In the genomic region with DNA sequence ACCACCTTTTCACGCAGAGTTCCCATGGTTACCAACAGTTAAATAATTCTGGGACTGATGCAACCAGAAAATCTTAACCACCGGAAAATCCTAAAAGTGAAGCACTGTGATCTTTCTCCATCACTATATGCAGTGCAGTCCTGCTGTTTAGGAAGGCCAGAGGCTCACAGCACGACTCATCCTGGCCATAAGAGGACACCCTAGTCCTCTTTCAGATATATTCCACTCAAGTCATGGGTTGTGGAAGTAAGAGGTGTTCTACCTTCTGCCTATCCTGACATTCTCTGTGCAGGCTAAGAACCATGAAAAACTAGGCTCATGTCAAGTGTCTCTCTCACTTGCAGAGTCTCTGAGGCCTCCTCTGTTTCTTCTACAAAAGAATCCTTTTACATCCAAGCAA, we compare ENCODE assay signal across 13 cellular contexts.
DNase-seq lines count a peak whose midpoint lies in the region; ATAC-seq and TF ChIP-seq lines count a peak whose summit lies in the region.
"Had no signal": no experiment of that assay in that cellular context is flagged by ENCODE, and none has a peak within 500 bp of the region (broad histone marks: within the 10 kb centered on the region; RNA-seq: fewer than 3 reads in every experiment).

No MANE protein-coding gene starts in this region.

- H3K79me2 ChIP-seq in PC-3 (ENCODE audit: low read length) = no peaks in the 10 kb centered on the region

- H3K27ac Mint-ChIP-seq in chondrocyte (ENCODE audit: unreplicated experiment) = peak overlapping the region; percentile 45

- intact Hi-C loops in PC-3 (cut with micrococcal nuclease) = no loop called here
- intact Hi-C loops in spleen (cut with DNase I; ENCODE audit: low total_unique reads) = no loop called here

- no peaks in the 10 kb centered on the region for H3K9me2 ChIP-seq in PC-3 (replicated peaks; ENCODE audit: low read length)

- TF ChIP-seq POLR2A in spleen (IDR thresholded peaks at IDR 0.05) = no peak

- H3K27me3 Mint-ChIP-seq in chondrocyte (ENCODE audit: low read depth) = no peaks in the 10 kb centered on the region

- peaks cover 50% of the 10 kb centered on the region for H3K36me3 Mint-ChIP-seq in chondrocyte (ENCODE audit: low read depth)

- H3K4me1 ChIP-seq in PC-3 (ENCODE audit: insufficient read depth, low read length) = no peaks in the 10 kb centered on the region
- H3K4me1 ChIP-seq in spleen = no peaks in the 10 kb centered on the region
- H3K4me1 ChIP-seq: BLaER1, HAP-1 had no signal

- ATAC-seq in PC-3 = peak; percentile 27; the same call in 1 of the 2 replicates
- ATAC-seq in GM21619 (IDR thresholded peaks at IDR 0.05; ENCODE audit: unreplicated experiment) = no peak

- H3K4me3 Mint-ChIP-seq in chondrocyte (ENCODE audit: unreplicated experiment) = no peak overlapping the region

- H3K4me3 ChIP-seq in PC-3 (ENCODE audit: low read length) (no peak overlapping the region), spleen (no peak overlapping the region)
- H3K4me3 ChIP-seq: BLaER1, HAP-1, K562 had no signal

- H3K4me1 Mint-ChIP-seq in chondrocyte (ENCODE audit: low read depth) = peaks cover 3% of the 10 kb centered on the region

- 90 to 99% (median 97%) methylated on average over 3 of the region's 3 CpGs for WGBS in spleen, 5 donors

- H3K9me3 ChIP-seq in PC-3 (ENCODE audit: low read length) (no peaks in the 10 kb centered on the region), spleen (no peaks in the 10 kb centered on the region)
- H3K9me3 ChIP-seq: BLaER1, HAP-1 had no signal

- H4K20me1 ChIP-seq in PC-3 (ENCODE audit: low read length) = no peaks in the 10 kb centered on the region
- H4K20me1 ChIP-seq: BLaER1 had no signal

- H3K27me3 ChIP-seq in PC-3 (ENCODE audit: low read length) = no peaks in the 10 kb centered on the region
- no peaks in the 10 kb centered on the region for H3K27me3 ChIP-seq in spleen (replicated peaks in 1 of 7)
- H3K27me3 ChIP-seq: BLaER1 had no signal

- H3K4me2 ChIP-seq in PC-3 (ENCODE audit: low read length) = no peak overlapping the region
- H3K4me2 ChIP-seq: BLaER1 had no signal

- CTCF ChIA-PET in PC-3 (lab: Charles Lee) = no interaction called here

- DNase-seq in PC-3 = no peak
- no peak for DNase-seq in chondrocyte (ENCODE audit: low spot score)
- DNase-seq in iris pigment epithelial cell (ENCODE audit: low read depth) = peak; percentile 32
- no peak for DNase-seq in AG08396 (ENCODE audit: low spot score)
- DNase-seq in spleen = no peak
- DNase-seq in NCI-H1092 treated with DMSO at 0.1 percent for 48 hours (lab: John Stamatoyannopoulos, UW) = no peak
- DNase-seq: Calu3, DMS79 had no signal

- H3K36me3 ChIP-seq in PC-3 (ENCODE audit: low read depth, low read length) = peaks cover 58% of the 10 kb centered on the region
- H3K36me3 ChIP-seq in spleen = peaks cover 0 to 100% (median 85%) of the 10 kb centered on the region in 6 donors

- TF ChIP-seq CTCF in PC-3 (conservative IDR thresholded peaks at IDR 0.05; ENCODE audit: low read depth, low read length) = no peak
- TF ChIP-seq CTCF in chondrocyte (IDR thresholded peaks at IDR 0.05) = peak; percentile 13
- no peak for TF ChIP-seq CTCF in spleen (IDR thresholded peaks at IDR 0.05 in 8 of 11, conservative IDR thresholded peaks at IDR 0.05 in 3 of 11)

- no TSS peak for BruUV-seq in PC-3 (replicated peaks; lab: Mats Ljungman, UMichigan)

- no peaks in the 10 kb centered on the region for H3K9me3 Mint-ChIP-seq in chondrocyte (ENCODE audit: low read depth)

- no peak overlapping the region for H3K9ac ChIP-seq in PC-3 (ENCODE audit: low read length)
- H3K9ac ChIP-seq: BLaER1 had no signal

- H3F3A ChIP-seq in PC-3 (ENCODE audit: low read length, unreplicated experiment) = no peaks in the 10 kb centered on the region

- H2AFZ ChIP-seq in PC-3 (ENCODE audit: low read length) = no peak overlapping the region

- POLR2A ChIA-PET in PC-3 (lab: Charles Lee; ENCODE audit: unreplicated experiment) = no interaction called here

- H3K27ac ChIP-seq in PC-3 (ENCODE audit: low read length) = no peak overlapping the region
- H3K27ac ChIP-seq in spleen = no peak overlapping the region
- H3K27ac ChIP-seq: BLaER1, HL-60 had no signal
